In the genomic region with DNA sequence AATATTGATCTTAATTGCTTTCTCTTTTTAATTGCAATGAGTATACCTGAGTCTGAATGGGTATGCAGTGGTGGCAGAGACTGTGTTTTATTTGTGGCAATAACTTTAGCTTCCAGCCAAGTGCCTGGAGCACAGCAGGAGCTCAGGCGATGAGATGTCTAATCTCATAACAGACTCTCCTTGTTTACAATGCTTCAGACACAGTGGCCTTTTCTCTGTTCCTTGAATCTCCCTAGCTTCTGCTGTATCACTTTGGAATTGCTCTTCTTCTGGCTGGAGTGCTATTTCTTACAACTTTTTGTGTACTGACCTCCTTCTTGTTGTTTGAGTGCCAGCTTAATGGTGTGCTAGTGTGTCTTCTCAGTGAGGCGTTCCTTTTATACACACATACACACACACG, we compare ENCODE assay signal across 14 cellular contexts.
DNase-seq lines count a peak whose midpoint lies in the region; ATAC-seq and TF ChIP-seq lines count a peak whose summit lies in the region.
"Had no signal": no experiment of that assay in that cellular context is flagged by ENCODE, and none has a peak within 500 bp of the region (broad histone marks: within the 10 kb centered on the region; RNA-seq: fewer than 3 reads in every experiment).

No MANE protein-coding gene starts in this region.

- no peak overlapping the region for H3K4me3 ChIP-seq in A673 (ENCODE audit: low read depth, low read length, poor library complexity, severe bottlenecking)
- no peak overlapping the region for H3K4me3 ChIP-seq in endodermal cell (ENCODE audit: low read length)
- no peak overlapping the region for H3K4me3 ChIP-seq in neural progenitor cell
- H3K4me3 ChIP-seq: A549 had no signal

- no peak overlapping the region for H3K4me2 ChIP-seq in neural progenitor cell
- H3K4me2 ChIP-seq: A549 had no signal

- H3K9ac ChIP-seq in endodermal cell (ENCODE audit: extremely low read depth, low read length, poor library complexity, severe bottlenecking): no peak overlapping the region
- H3K9ac ChIP-seq in neural progenitor cell: no peak overlapping the region

- CTCF ChIA-PET in A673 (lab: Charles Lee): no interaction called here

- H3K4me1 ChIP-seq in A673 (ENCODE audit: insufficient read depth, low read length, poor library complexity, severe bottlenecking): no peaks in the 10 kb centered on the region
- H3K4me1 ChIP-seq in endodermal cell (ENCODE audit: control insufficient read depth, insufficient read depth, low read length): no peaks in the 10 kb centered on the region
- H3K4me1 ChIP-seq in neural progenitor cell: no peaks in the 10 kb centered on the region
- H3K4me1 ChIP-seq: A549 had no signal

- H3K9me3 Mint-ChIP-seq in endodermal cell: no peaks in the 10 kb centered on the region
- H3K9me3 Mint-ChIP-seq in neural progenitor cell: no peaks in the 10 kb centered on the region
- H3K9me3 Mint-ChIP-seq in stimulated activated memory B cell treated with anti-CD40 and anti-IgM and Interleukin-4, amounts not matched to agents 10 μg/mL and 1 μg/mL and 100 μg/mL, for 72 hours: peaks cover 3% of the 10 kb centered on the region

- H3K4me3 Mint-ChIP-seq in endodermal cell (no peak overlapping the region), neural progenitor cell (no peak overlapping the region)
- H3K4me3 Mint-ChIP-seq in stimulated activated memory B cell treated with anti-CD40 and anti-IgM and Interleukin-4, amounts not matched to agents 10 μg/mL and 1 μg/mL and 100 μg/mL, for 72 hours: no peak overlapping the region

- DNase-seq in A673 (ENCODE audit: low spot score) (peak; percentile 30), NCI-H82 (lab: John Stamatoyannopoulos, UW) (peak; percentile 71), endodermal cell (no peak), neural progenitor cell (ENCODE audit: low spot score) (no peak), NCI-H1105 (lab: John Stamatoyannopoulos, UW) (no peak)
- DNase-seq in activated CD4-positive, CD25-positive, alpha-beta regulatory T cell (lab: John Stamatoyannopoulos, UW): no peak
- DNase-seq: KBM-7, NCI-H1048, NCI-H446 had no signal

- POLR2A ChIA-PET in A673 (lab: Charles Lee; ENCODE audit: low non-redundant PET): no interaction called here

- H3K4me1 Mint-ChIP-seq in endodermal cell (peaks cover 11% of the 10 kb centered on the region), neural progenitor cell (peaks cover 38% of the 10 kb centered on the region)
- no peaks in the 10 kb centered on the region for H3K4me1 Mint-ChIP-seq in stimulated activated memory B cell treated with anti-CD40 and anti-IgM and Interleukin-4, amounts not matched to agents 10 μg/mL and 1 μg/mL and 100 μg/mL, for 72 hours

- intact Hi-C loops in A673 (cut with micrococcal nuclease; ENCODE audit: unreplicated experiment): no loop called here

- no peaks in the 10 kb centered on the region for H3K36me3 ChIP-seq in A673 (ENCODE audit: insufficient read depth, low read length, poor library complexity, severe bottlenecking)
- H3K36me3 ChIP-seq in endodermal cell (ENCODE audit: control insufficient read depth, insufficient read depth, low read length): no peaks in the 10 kb centered on the region
- no peaks in the 10 kb centered on the region for H3K36me3 ChIP-seq in neural progenitor cell

- H3K36me3 Mint-ChIP-seq in endodermal cell (ENCODE audit: low read depth): no peaks in the 10 kb centered on the region
- no peaks in the 10 kb centered on the region for H3K36me3 Mint-ChIP-seq in neural progenitor cell
- no peaks in the 10 kb centered on the region for H3K36me3 Mint-ChIP-seq in stimulated activated memory B cell treated with anti-CD40 and anti-IgM and Interleukin-4, amounts not matched to agents 10 μg/mL and 1 μg/mL and 100 μg/mL, for 72 hours

- no TSS peak for BruUV-seq in A673 (replicated peaks; lab: Mats Ljungman, UMichigan)

- H3K79me2 ChIP-seq in neural progenitor cell (ENCODE audit: low read depth): no peaks in the 10 kb centered on the region

- 81 to 92% methylated on average over 1 to 3 of the region's 3 CpGs for WGBS in endodermal cell (ENCODE audit: insufficient coverage in 1 of 2, insufficient read length in 1 of 2), 2 experiments

- no peaks in the 10 kb centered on the region for H3K27me3 ChIP-seq in A673 (replicated peaks; ENCODE audit: insufficient read depth, low read depth, low read length, poor library complexity)
- H3K27me3 ChIP-seq in endodermal cell (ENCODE audit: control insufficient read depth, insufficient read depth, low read length, poor library complexity, severe bottlenecking): no peaks in the 10 kb centered on the region
- H3K27me3 ChIP-seq in neural progenitor cell: no peaks in the 10 kb centered on the region

- no peak overlapping the region for H2AFZ ChIP-seq in neural progenitor cell (replicated peaks)

- peak overlapping the region; percentile 18 for H3K27ac Mint-ChIP-seq in endodermal cell
- peak overlapping the region; percentile 26 for H3K27ac Mint-ChIP-seq in neural progenitor cell
- H3K27ac Mint-ChIP-seq in stimulated activated memory B cell treated with anti-CD40 and anti-IgM and Interleukin-4, amounts not matched to agents 10 μg/mL and 1 μg/mL and 100 μg/mL, for 72 hours: no peak overlapping the region

- H3K27ac ChIP-seq in A673 (ENCODE audit: low read depth, low read length, poor library complexity, severe bottlenecking) (no peak overlapping the region), endodermal cell (ENCODE audit: low read depth, low read length) (peak overlapping the region; percentile 24), neural progenitor cell (no peak overlapping the region)
- H3K27ac ChIP-seq: A549 had no signal

- no peaks in the 10 kb centered on the region for H4K20me1 ChIP-seq in neural progenitor cell (ENCODE audit: low read depth)

- TF ChIP-seq CTCF in A673 (conservative IDR thresholded peaks at IDR 0.05; ENCODE audit: low read depth, low read length) (no peak), endodermal cell (conservative IDR thresholded peaks at IDR 0.05) (no peak), neural progenitor cell (IDR thresholded peaks at IDR 0.05) (no peak)

- H3K27me3 Mint-ChIP-seq in endodermal cell (ENCODE audit: insufficient read depth) (no peaks in the 10 kb centered on the region), neural progenitor cell (ENCODE audit: insufficient read depth, low read depth) (no peaks in the 10 kb centered on the region)
- H3K27me3 Mint-ChIP-seq in stimulated activated memory B cell treated with anti-CD40 and anti-IgM and Interleukin-4, amounts not matched to agents 10 μg/mL and 1 μg/mL and 100 μg/mL, for 72 hours: no peaks in the 10 kb centered on the region

- no peaks in the 10 kb centered on the region for H3F3A ChIP-seq in neural progenitor cell (ENCODE audit: low read depth)

- ATAC-seq in GM18858 (IDR thresholded peaks at IDR 0.05; ENCODE audit: unreplicated experiment): no peak
- no peak for ATAC-seq in stimulated activated memory B cell treated with anti-CD40 and anti-IgM and Interleukin-4, amounts not matched to agents 10 μg/mL and 1 μg/mL and 100 μg/mL, for 72 hours
- ATAC-seq: A549, Panc1, Right ventricle myocardium inferior had no signal

- H3K9me3 ChIP-seq in A673 (ENCODE audit: low read depth, low read length, poor library complexity, severe bottlenecking) (no peaks in the 10 kb centered on the region), endodermal cell (ENCODE audit: control insufficient read depth, low read length) (no peaks in the 10 kb centered on the region), neural progenitor cell (ENCODE audit: low read depth) (no peaks in the 10 kb centered on the region)
- H3K9me3 ChIP-seq: A549 had no signal

Comparison
In these comparisons a context has a peak if more than half of its experiments do, and no peak if none do; other contexts are left out.
1. DNase-seq: peak in A673 (single experiment) and NCI-H82 (single experiment); none in endodermal cell (single experiment), neural progenitor cell (single experiment), NCI-H1105 (single experiment) and activated CD4-positive, CD25-positive, alpha-beta regulatory T cell (0 of 4).